Comparison of ENCODE assay signal across 11 cellular contexts in genomic region chr13:112353856-112354255, GRCh38. TPM values are rescaled to one million over a fixed set of nuclear protein-coding genes. Genes with fewer than 3 reads are reported as not detected.
"Had no signal": no experiment of that assay in that cellular context is flagged by ENCODE, and none has a peak within 500 bp of the region (broad histone marks: within the 10 kb centered on the region; RNA-seq: fewer than 3 reads in every experiment).

No MANE protein-coding gene starts in this region.

- H2AFZ ChIP-seq: GM23248 had no signal

- H3K9ac ChIP-seq: GM23248 had no signal

- H3K36me3 ChIP-seq: HAP-1 had no signal

- H3K4me3 ChIP-seq: GM23248, HAP-1 had no signal

- H3K4me1 ChIP-seq: HAP-1 had no signal

- H3K27ac ChIP-seq: GM23248, HL-60 had no signal

- ATAC-seq: HCT116, HepG2 had no signal

- FAIRE-seq: HepG2 had no signal

- DNase-seq: GM23248, GOT3, H7, HFFc6 had no signal

- H3K9me3 ChIP-seq: HAP-1 had no signal

RNA-seq across cellular contexts. Expression of gene SPACA7, which starts 22.3 kb away (rescaled TPM):
- total RNA-seq: GM23248, H4, H7, HepG2, HFFc6, HT1080 had no signal
- polyA plus RNA-seq: GM23248, HepG2, IgD-negative memory B cell had no signal
